In the genomic region with DNA sequence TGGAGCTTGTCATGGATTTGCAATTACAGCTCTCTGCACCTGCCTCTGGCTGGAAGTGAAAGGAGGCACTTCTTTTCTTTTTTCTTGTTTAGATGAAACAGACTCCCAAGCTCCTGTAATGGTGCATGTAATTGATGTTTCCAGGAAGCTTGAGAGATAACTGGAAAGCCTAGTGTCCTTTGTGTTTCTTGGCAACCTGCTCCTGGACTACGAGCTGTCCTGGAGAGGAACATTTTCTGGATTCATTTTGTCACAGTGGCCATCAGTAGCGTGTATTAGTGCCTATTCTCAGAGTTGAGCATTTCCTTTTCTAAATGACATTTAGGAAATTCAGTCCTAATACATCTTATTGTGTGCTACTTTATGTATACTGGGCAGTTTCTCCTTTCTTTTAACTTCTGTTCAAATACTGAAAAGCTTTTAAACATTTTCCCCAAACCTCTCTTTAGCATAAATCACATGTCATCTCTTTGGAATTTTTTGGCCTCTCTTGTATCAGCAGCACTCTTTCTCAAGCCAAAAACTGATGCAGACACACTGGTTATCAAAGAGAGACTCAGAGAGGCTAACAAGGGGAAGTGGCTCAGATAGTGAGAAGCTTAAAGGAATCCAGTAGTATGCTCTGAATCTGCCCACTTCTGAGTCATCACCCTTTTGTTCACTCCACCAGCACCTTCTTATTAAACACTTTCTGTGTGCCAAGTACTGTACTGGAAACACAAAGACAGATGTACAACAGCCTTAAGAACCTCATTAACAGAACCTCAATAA, we compare ENCODE assay signal across 9 cellular contexts.
A peak's percentile ranks its signal among the peaks of the same experiment; 100 is the strongest.
DNase-seq lines count a peak whose midpoint lies in the region; ATAC-seq lines count a peak whose summit lies in the region.
"Had no signal": no experiment of that assay in that cellular context is flagged by ENCODE, and none has a peak within 500 bp of the region (broad histone marks: within the 10 kb centered on the region; RNA-seq: fewer than 3 reads in every experiment).

No MANE protein-coding gene starts in this region.

- H3K4me1 Mint-ChIP-seq in stimulated activated effector memory CD8-positive, alpha-beta T cell treated with anti-CD3 and anti-CD28 coated beads, Interleukin-12 subunit alpha, Interleukin-12 subunit beta, amount 100 ng/mL, for 72 hours = peaks cover 10% of the 10 kb centered on the region

- H3K4me3 Mint-ChIP-seq in stimulated activated effector memory CD8-positive, alpha-beta T cell treated with anti-CD3 and anti-CD28 coated beads, Interleukin-12 subunit alpha, Interleukin-12 subunit beta, amount 100 ng/mL, for 72 hours = no peak overlapping the region

- peaks cover 65% of the 10 kb centered on the region for H3K36me3 Mint-ChIP-seq in stimulated activated effector memory CD8-positive, alpha-beta T cell treated with anti-CD3 and anti-CD28 coated beads, Interleukin-12 subunit alpha, Interleukin-12 subunit beta, amount 100 ng/mL, for 72 hours

- DNase-seq in NCI-H1436 (lab: John Stamatoyannopoulos, UW) (peak; percentile 18), NCI-H1436 treated with DMSO at 0.1 percent for 48 hours (lab: John Stamatoyannopoulos, UW) (no peak), RKO (ENCODE audit: low spot score) (peak; percentile 48), globus pallidus (ENCODE audit: low spot score) (peak; percentile 17), NCI-H524 (lab: John Stamatoyannopoulos, UW) (no peak), G401 (ENCODE audit: low spot score) (no peak)
- DNase-seq in stimulated activated effector memory CD8-positive, alpha-beta T cell treated with anti-CD3 and anti-CD28 coated beads, Interleukin-12 subunit alpha, Interleukin-12 subunit beta, amount 100 ng/mL, for 72 hours (ENCODE audit: low spot score in 2 of 2) = no peak
- DNase-seq: psoas muscle had no signal

- H3K9me3 Mint-ChIP-seq in stimulated activated effector memory CD8-positive, alpha-beta T cell treated with anti-CD3 and anti-CD28 coated beads, Interleukin-12 subunit alpha, Interleukin-12 subunit beta, amount 100 ng/mL, for 72 hours = no peaks in the 10 kb centered on the region

- peak; percentile 57 for ATAC-seq in stimulated activated effector memory CD8-positive, alpha-beta T cell treated with anti-CD3 and anti-CD28 coated beads, Interleukin-12 subunit alpha, Interleukin-12 subunit beta, amount 100 ng/mL, for 72 hours
- ATAC-seq in HG02759 (IDR thresholded peaks at IDR 0.05; ENCODE audit: unreplicated experiment) = no peak

- peak overlapping the region; percentile 46 for H3K27ac Mint-ChIP-seq in stimulated activated effector memory CD8-positive, alpha-beta T cell treated with anti-CD3 and anti-CD28 coated beads, Interleukin-12 subunit alpha, Interleukin-12 subunit beta, amount 100 ng/mL, for 72 hours

- in situ Hi-C loops in G401 (cut with HindIII; ENCODE audit: low sequenced_read_pairs) = no loop called here

Comparison
In these comparisons a context has a peak if more than half of its experiments do, and no peak if none do; other contexts are left out.
1. DNase-seq: peak in NCI-H1436 (single experiment), RKO (single experiment) and globus pallidus (single experiment); none in NCI-H1436 treated with DMSO at 0.1 percent for 48 hours (single experiment), stimulated activated effector memory CD8-positive, alpha-beta T cell treated with anti-CD3 and anti-CD28 coated beads, Interleukin-12 subunit alpha, Interleukin-12 subunit beta, amount 100 ng/mL, for 72 hours (0 of 2), NCI-H524 (0 of 2) and G401 (single experiment).